Comparison of ENCODE assay signal across 13 cellular contexts in genomic region chr6:28125396-28125795, GRCh38. TPM values are rescaled to one million over a fixed set of nuclear protein-coding genes. Genes with fewer than 3 reads are reported as not detected.
DNase-seq lines count a peak whose midpoint lies in the region; ATAC-seq and TF ChIP-seq lines count a peak whose summit lies in the region.
"Had no signal": no experiment of that assay in that cellular context is flagged by ENCODE, and none has a peak within 500 bp of the region (broad histone marks: within the 10 kb centered on the region; RNA-seq: fewer than 3 reads in every experiment).

No MANE protein-coding gene starts in this region.

- H3K27ac ChIP-seq in A673 (ENCODE audit: low read depth, low read length, poor library complexity, severe bottlenecking) (peak overlapping the region; percentile 73), lower lobe of right lung (no peak overlapping the region)

- H3K9me3 ChIP-seq in A673 (ENCODE audit: low read depth, low read length, poor library complexity, severe bottlenecking) (no peaks in the 10 kb centered on the region), lower lobe of right lung (no peaks in the 10 kb centered on the region)
- H3K9me3 ChIP-seq: pancreas had no signal

- no peaks in the 10 kb centered on the region for H3K27me3 ChIP-seq in A673 (replicated peaks; ENCODE audit: insufficient read depth, low read depth, low read length, poor library complexity)
- no peaks in the 10 kb centered on the region for H3K27me3 ChIP-seq in lower lobe of right lung (ENCODE audit: low read depth)
- H3K27me3 ChIP-seq: pancreas had no signal

- H3K27ac Mint-ChIP-seq in WTC11, result no peak overlapping the region; the same call in 1 of the 2 replicates

- POLR2A ChIA-PET in A673 (lab: Charles Lee; ENCODE audit: low non-redundant PET) (interaction anchor here (0.5 kb wide), 1 partner anchor 132 kb away, joined by 3 read pairs; no protein-coding TSS in a partner anchor), WTC11 (lab: Charles Lee) (interaction anchor here (0.6 to 2.6 kb wide), 4 partner anchors 12 to 1853 kb away, joined by 3 to 10 read pairs (median 4); partner anchors contain the start of gene ZKSCAN8)

- no peaks in the 10 kb centered on the region for H3K9me3 Mint-ChIP-seq in WTC11

- H3K4me3 Mint-ChIP-seq in WTC11, result peak overlapping the region; percentile 97

- no peak for TF ChIP-seq CTCF in A673 (conservative IDR thresholded peaks at IDR 0.05; ENCODE audit: low read depth, low read length)
- no peak for TF ChIP-seq CTCF in GM12864 (IDR thresholded peaks at IDR 0.05; ENCODE audit: low read depth, low read length, missing control alignments)
- no peak for TF ChIP-seq CTCF in WTC11 (IDR thresholded peaks at IDR 0.05)
- no peak for TF ChIP-seq CTCF in lower lobe of right lung (IDR thresholded peaks at IDR 0.05)

- H3K36me3 Mint-ChIP-seq in WTC11, result peaks cover 28% of the 10 kb centered on the region

- CTCF ChIA-PET in A673 (lab: Charles Lee) (no interaction called here), WTC11 (lab: Charles Lee) (interaction anchor here (0.7 kb wide), 1 partner anchor 231 kb away, joined by 3 read pairs; no protein-coding TSS in a partner anchor)

- ATAC-seq in WTC11, result no peak
- no peak for ATAC-seq in lower lobe of right lung
- no peak for ATAC-seq in GM21717 (IDR thresholded peaks at IDR 0.05; ENCODE audit: unreplicated experiment)
- no peak for ATAC-seq in HG03460 (IDR thresholded peaks at IDR 0.05; ENCODE audit: unreplicated experiment)
- no peak for ATAC-seq in GM18858 (IDR thresholded peaks at IDR 0.05; ENCODE audit: unreplicated experiment)

- H3K4me1 ChIP-seq in A673 (ENCODE audit: insufficient read depth, low read length, poor library complexity, severe bottlenecking) (peaks cover 4% of the 10 kb centered on the region), lower lobe of right lung (peaks cover 19% of the 10 kb centered on the region)

- H3K4me1 Mint-ChIP-seq in WTC11, result peaks cover 11% of the 10 kb centered on the region

- BruUV-seq in A673 (replicated peaks; lab: Mats Ljungman, UMichigan), result no TSS peak

- intact Hi-C loops in A673 (cut with micrococcal nuclease; ENCODE audit: unreplicated experiment), result no loop called here
- intact Hi-C loops in lower lobe of right lung (cut with DNase I), result no loop called here

- DNase-seq in A673 (ENCODE audit: low spot score), result no peak
- DNase-seq in GM12864 (ENCODE audit: low read depth), result no peak
- no peak for DNase-seq in WTC11 (ENCODE audit: low spot score)
- no peak for DNase-seq in lower lobe of right lung
- DNase-seq in pons (ENCODE audit: low spot score), result no peak
- DNase-seq: DMS 273 treated with DMSO at 0.1 percent for 48 hours; hippocampal formation; KBM-7; NK-92 treated with Interleukin-12 subunit alpha and Interleukin-12 subunit beta, amount 100 ng/mL, for 24 hours; pancreas had no signal

- H3K36me3 ChIP-seq in A673 (ENCODE audit: insufficient read depth, low read length, poor library complexity, severe bottlenecking), result peaks cover 40% of the 10 kb centered on the region
- H3K36me3 ChIP-seq in lower lobe of right lung, result peaks cover 44% of the 10 kb centered on the region

- peak overlapping the region; percentile 69 for H3K4me3 ChIP-seq in A673 (ENCODE audit: low read depth, low read length, poor library complexity, severe bottlenecking)
- peak overlapping the region; percentile 81; the same call in 1 of the 2 replicates for H3K4me3 ChIP-seq in GM12864 (ENCODE audit: low read depth, low read length)
- peak overlapping the region; percentile 75 for H3K4me3 ChIP-seq in lower lobe of right lung

- no peaks in the 10 kb centered on the region; the same call in 1 of the 2 replicates for H3K27me3 Mint-ChIP-seq in WTC11 (ENCODE audit: low read depth)

TF ChIP-seq in WTC11, 78 proteins besides CTCF, POLR2A, EP300 and RAD21:
- no peak for TF ChIP-seq PRRX2 (CRISPR knock-in tag; IDR thresholded peaks at IDR 0.05)
- TF ChIP-seq NFYB (CRISPR knock-in tag; conservative IDR thresholded peaks at IDR 0.05; ENCODE audit: low read depth), result no peak
- TF ChIP-seq AFF4 (CRISPR knock-in tag; IDR thresholded peaks at IDR 0.05; ENCODE audit: borderline replicate concordance), result no peak
- TF ChIP-seq ESRRA (CRISPR knock-in tag; IDR thresholded peaks at IDR 0.05; ENCODE audit: borderline replicate concordance), result no peak
- TF ChIP-seq SP1 (CRISPR knock-in tag; conservative IDR thresholded peaks at IDR 0.05), result no peak
- TF ChIP-seq IRF2 (CRISPR knock-in tag; IDR thresholded peaks at IDR 0.05; ENCODE audit: borderline replicate concordance, low read depth), result no peak
- no peak for TF ChIP-seq ZNF425 (CRISPR knock-in tag; conservative IDR thresholded peaks at IDR 0.05)
- TF ChIP-seq ERG (CRISPR knock-in tag; IDR thresholded peaks at IDR 0.05), result no peak
- no peak for TF ChIP-seq NR2C2 (CRISPR knock-in tag; IDR thresholded peaks at IDR 0.05)
- TF ChIP-seq ZNF512 (CRISPR knock-in tag; IDR thresholded peaks at IDR 0.05; ENCODE audit: borderline replicate concordance), result no peak

RNA-seq across cellular contexts. Expression of gene ZSCAN16, which starts 1.0 kb away (rescaled TPM):
- total RNA-seq in A673 (2021) (8.0 and 9.0 TPM in 2 replicates), WTC11 (2021) (5.7 to 7.3 TPM (median 7.1 TPM) in 3 replicates), lower lobe of right lung (6.8 TPM)

RNA-seq across cellular contexts. Expression of gene ZKSCAN8, which starts 16.3 kb away (rescaled TPM):
- total RNA-seq in A673 (2021) (29.4 and 29.8 TPM in 2 replicates), WTC11 (2021) (21.7 to 22.9 TPM (median 22.7 TPM) in 3 replicates), lower lobe of right lung (20.6 TPM)

RNA-seq across cellular contexts. Expression of gene ZNF165, which starts 45.0 kb away (rescaled TPM):
- total RNA-seq in A673 (2021) (0.58 and 0.85 TPM in 2 replicates), WTC11 (2021) (8.0 to 9.4 TPM (median 9.2 TPM) in 3 replicates), lower lobe of right lung (2.2 TPM)
